In genomic region chr7:148773344-148773743, GRCh38 we compare ENCODE assay signal across 8 cellular contexts.
DNase-seq lines count a peak whose midpoint lies in the region; ATAC-seq, FAIRE-seq and TF ChIP-seq lines count a peak whose summit lies in the region.

No MANE protein-coding gene starts in this region.

- H3K4me3 Mint-ChIP-seq in mesothelial cell of epicardium = no peak overlapping the region

- no peaks in the 10 kb centered on the region for H3K9me3 Mint-ChIP-seq in mesothelial cell of epicardium

- H2AFZ ChIP-seq in DND-41 (ENCODE audit: low read depth, low read length) (no peak overlapping the region), Loucy (ENCODE audit: low read length) (no peak overlapping the region)

- no peaks in the 10 kb centered on the region for H3K9me2 ChIP-seq in Loucy (replicated peaks; ENCODE audit: low read depth, low read length)

- peaks cover 2% of the 10 kb centered on the region for H3K4me1 Mint-ChIP-seq in mesothelial cell of epicardium

- DNase-seq in DND-41 = peak; percentile 68
- DNase-seq in activated T-helper 1 cell treated with Interleukin-2 at 50 U/mL for 16 hours (ENCODE audit: low read depth) = peak; percentile 4
- peak; percentile 38 for DNase-seq in small intestine
- DNase-seq in NCI-H1930 (lab: John Stamatoyannopoulos, UW) = no peak
- DNase-seq in mesothelial cell of epicardium (ENCODE audit: low spot score in 2 of 2, unreplicated experiment in 2 of 2) = no peak

- no peak for TF ChIP-seq CTCF in DND-41 (IDR thresholded peaks at IDR 0.05; ENCODE audit: borderline replicate concordance, extremely low read depth, low read length, poor library complexity, severe bottlenecking)
- TF ChIP-seq CTCF in Loucy (conservative IDR thresholded peaks at IDR 0.05; ENCODE audit: low read length) = no peak
- no peak for TF ChIP-seq CTCF in mesothelial cell of epicardium (IDR thresholded peaks at IDR 0.05; ENCODE audit: unreplicated experiment)

- peaks cover 17% of the 10 kb centered on the region for H3K36me3 Mint-ChIP-seq in mesothelial cell of epicardium

- no peak overlapping the region for H3K4me3 ChIP-seq in DND-41 (ENCODE audit: low read depth in 1 of 2, low read length in 2 of 2)
- H3K4me3 ChIP-seq in Loucy (ENCODE audit: low read length, poor library complexity, severe bottlenecking) = peak overlapping the region; percentile 8
- no peak overlapping the region for H3K4me3 ChIP-seq in small intestine (ENCODE audit: low read depth in 1 of 2, low read length in 2 of 2)

- no peak overlapping the region for H3K27ac Mint-ChIP-seq in mesothelial cell of epicardium

- 71 to 86% (median 74%) methylated on average over 10 of the region's 10 CpGs for whole genome bisulfite sequencing in small intestine, 3 donors

- H3K9me3 ChIP-seq in DND-41 (ENCODE audit: insufficient read depth, low read length, severe bottlenecking) = no peaks in the 10 kb centered on the region
- H3K9me3 ChIP-seq in Loucy (ENCODE audit: insufficient read depth, low read depth, low read length) = no peaks in the 10 kb centered on the region
- H3K9me3 ChIP-seq in small intestine (ENCODE audit: control insufficient read depth, low read depth) = no peaks in the 10 kb centered on the region

- H4K20me1 ChIP-seq in DND-41 (ENCODE audit: insufficient read depth, low read length) = peaks cover 15% of the 10 kb centered on the region
- peaks cover 8% of the 10 kb centered on the region for H4K20me1 ChIP-seq in Loucy (ENCODE audit: insufficient read depth, low read length, poor library complexity, severe bottlenecking)

- H3K4me1 ChIP-seq in DND-41 (ENCODE audit: insufficient read depth, low read length) = peaks cover 13% of the 10 kb centered on the region
- peaks cover 21% of the 10 kb centered on the region for H3K4me1 ChIP-seq in Loucy (ENCODE audit: insufficient read depth, low read length, poor library complexity, severe bottlenecking)
- H3K4me1 ChIP-seq in small intestine (ENCODE audit: control insufficient read depth in 2 of 2, insufficient read depth in 1 of 2, low read depth in 1 of 2, low read length in 1 of 2) = no peaks in the 10 kb centered on the region

- H3K36me3 ChIP-seq in DND-41 (ENCODE audit: insufficient read depth, low read length) = peaks cover 86% of the 10 kb centered on the region
- H3K36me3 ChIP-seq in Loucy (ENCODE audit: insufficient read depth, low read length) = peaks cover 4% of the 10 kb centered on the region; the same call in 1 of the 2 replicates
- H3K36me3 ChIP-seq in small intestine (ENCODE audit: control insufficient read depth in 2 of 2, insufficient read depth in 2 of 2, low read length in 2 of 2) = peaks cover 4 to 6% of the 10 kb centered on the region in 2 donors

- H3K9ac ChIP-seq in DND-41 (ENCODE audit: low read depth, low read length) = no peak overlapping the region
- H3K9ac ChIP-seq in Loucy (ENCODE audit: low read depth, low read length, poor library complexity, severe bottlenecking) = no peak overlapping the region

- H3K27ac ChIP-seq in DND-41 (ENCODE audit: low read length) = no peak overlapping the region
- no peak overlapping the region for H3K27ac ChIP-seq in small intestine (ENCODE audit: low read depth in 1 of 2, low read length in 1 of 2)

- H3K27me3 ChIP-seq in DND-41 (ENCODE audit: insufficient read depth, low read length, poor library complexity) = no peaks in the 10 kb centered on the region
- no peaks in the 10 kb centered on the region for H3K27me3 ChIP-seq in Loucy (ENCODE audit: insufficient read depth, low read length, poor library complexity, severe bottlenecking)
- H3K27me3 ChIP-seq in small intestine (ENCODE audit: control insufficient read depth in 2 of 2, insufficient read depth in 2 of 2, low read length in 2 of 2) = no peaks in the 10 kb centered on the region

- 0 out of 2 replicates have a peak, but pooled peaks cover 5% of the 10 kb centered on the region for H3K79me2 ChIP-seq in DND-41 (ENCODE audit: insufficient read depth, low read length)
- no peaks in the 10 kb centered on the region for H3K79me2 ChIP-seq in Loucy (ENCODE audit: insufficient read depth, low read length)

- ATAC-seq in DND-41 (ENCODE audit: insufficient read depth, low read depth) (peak; percentile 100), GM21528 (IDR thresholded peaks at IDR 0.05; ENCODE audit: low FRiP score, unreplicated experiment) (peak; percentile 89), GM19035 (IDR thresholded peaks at IDR 0.05; ENCODE audit: unreplicated experiment) (no peak)

- no peak overlapping the region for H3K4me2 ChIP-seq in DND-41 (ENCODE audit: insufficient read depth, low read length)
- peak overlapping the region; percentile 57 for H3K4me2 ChIP-seq in Loucy (ENCODE audit: low read depth, low read length, poor library complexity, severe bottlenecking)

- H3F3A ChIP-seq in Loucy (ENCODE audit: low read depth) = no peaks in the 10 kb centered on the region

- H3K27me3 Mint-ChIP-seq in mesothelial cell of epicardium (ENCODE audit: low read depth) = no peaks in the 10 kb centered on the region

- FAIRE-seq in small intestine (lab: Jason Lieb, UNC) = no peak

Comparison
In these comparisons a context has a peak if more than half of its experiments do, and no peak if none do; other contexts are left out.
1. DNase-seq: peak in DND-41 (single experiment), activated T-helper 1 cell treated with Interleukin-2 at 50 U/mL for 16 hours (single experiment) and small intestine (single experiment); none in NCI-H1930 (0 of 2) and mesothelial cell of epicardium (0 of 2).